ENCODE assay signal across 15 cellular contexts in genomic region chr6:147260091-147260490, GRCh38. TPM values are rescaled to one million over a fixed set of nuclear protein-coding genes. Genes with fewer than 3 reads are reported as not detected.
A peak's percentile ranks its signal among the peaks of the same experiment; 100 is the strongest.
DNase-seq lines count a peak whose midpoint lies in the region; FAIRE-seq and TF ChIP-seq lines count a peak whose summit lies in the region.
"Had no signal": no experiment of that assay in that cellular context is flagged by ENCODE, and none has a peak within 500 bp of the region (broad histone marks: within the 10 kb centered on the region; RNA-seq: fewer than 3 reads in every experiment).

No MANE protein-coding gene starts in this region.

- intact Hi-C loops in head of caudate nucleus (cut with DNase I), result no loop called here

- H3K4me1 ChIP-seq in keratinocyte (ENCODE audit: control insufficient read depth, extremely low read depth, insufficient read depth, low read length), result no peaks in the 10 kb centered on the region
- H3K4me1 ChIP-seq: A549 had no signal

- H3K9me3 ChIP-seq in keratinocyte (ENCODE audit: control insufficient read depth, low read depth, low read length), result no peaks in the 10 kb centered on the region
- H3K9me3 ChIP-seq: A549 had no signal

- H3K4me3 ChIP-seq in epithelial cell of esophagus (ENCODE audit: low read length) (no peak overlapping the region), keratinocyte (ENCODE audit: control insufficient read depth in 2 of 3, extremely low read depth in 1 of 3, insufficient read depth in 2 of 3, low read depth in 1 of 3, low read length in 3 of 3) (no peak overlapping the region)
- H3K4me3 ChIP-seq: A549 had no signal

- no peak for TF ChIP-seq CTCF in epithelial cell of esophagus (IDR thresholded peaks at IDR 0.05; ENCODE audit: insufficient read depth, low read depth, low read length, missing control alignments)
- no peak for TF ChIP-seq CTCF in keratinocyte (optimal IDR thresholded peaks at IDR 0.05 in 1 of 3, IDR thresholded peaks at IDR 0.05 in 1 of 3, conservative IDR thresholded peaks at IDR 0.05 in 1 of 3; ENCODE audit: extremely low read depth in 1 of 3, insufficient read depth in 2 of 3, low read length in 3 of 3)

- H3K27me3 ChIP-seq in keratinocyte (ENCODE audit: control insufficient read depth, extremely low read depth, insufficient read depth, low read length), result no peaks in the 10 kb centered on the region

- H4K20me1 ChIP-seq in keratinocyte (ENCODE audit: control insufficient read depth, extremely low read depth, insufficient read depth, low read length), result no peaks in the 10 kb centered on the region

- FAIRE-seq in keratinocyte (lab: Jason Lieb, UNC), result peak; percentile 84
- FAIRE-seq: A549, GM12892 had no signal

- H3K27ac ChIP-seq in keratinocyte (ENCODE audit: control insufficient read depth, insufficient read depth, low read length), result no peak overlapping the region
- H3K27ac ChIP-seq: A549 had no signal

- H2AFZ ChIP-seq in keratinocyte (ENCODE audit: control insufficient read depth, low read length), result no peak overlapping the region

- dilution Hi-C loops in keratinocyte (cut with MboI; ENCODE audit: extremely low pct_ligation_motif_present, low sequenced_read_pairs), result no loop called here

- no peaks in the 10 kb centered on the region for H3K9me1 ChIP-seq in keratinocyte (ENCODE audit: control insufficient read depth, extremely low read depth, insufficient read depth, low read length)

- H3K36me3 ChIP-seq in keratinocyte (ENCODE audit: control insufficient read depth in 2 of 2, extremely low read depth in 1 of 2, insufficient read depth in 2 of 2, low read length in 2 of 2), result peaks cover 0 to 3% of the 10 kb centered on the region in 2 experiments

- no peaks in the 10 kb centered on the region for H3K79me2 ChIP-seq in keratinocyte (ENCODE audit: control insufficient read depth, insufficient read depth, low read length)

- H3K9ac ChIP-seq in keratinocyte (ENCODE audit: control insufficient read depth, extremely low read depth, insufficient read depth, low read length), result no peak overlapping the region

- DNase-seq in NCI-H226 (peak; percentile 38), amniotic epithelial cell (ENCODE audit: low read depth) (peak; percentile 67), epithelial cell of esophagus (ENCODE audit: low read depth) (peak; percentile 56), keratinocyte (ENCODE audit: low read depth, low spot score) (no peak), head of caudate nucleus (no peak)
- no peak for DNase-seq in activated naive CD4-positive, alpha-beta T cell treated with Interleukin-2 at 50 U/mL for 16 hours
- no peak for DNase-seq in activated CD8-positive, alpha-beta memory T cell treated with anti-CD3 and anti-CD28 coated beads, Interleukin-2, amount 50 U/mL, for 4 hours
- DNase-seq: CD8-positive, alpha-beta T cell; COR-L47; DND-41; GDM1; GOT3; H9 had no signal

- no peak overlapping the region for H3K4me2 ChIP-seq in keratinocyte (ENCODE audit: control insufficient read depth, extremely low read depth, insufficient read depth, low read depth, low read length)
- H3K4me2 ChIP-seq: A549 had no signal

RNA-seq across cellular contexts. Expression of gene STXBP5, which starts 55.9 kb away (rescaled TPM):
- polyA plus RNA-seq in keratinocyte, result 15.6 to 19.4 TPM (median 17.7 TPM) in 3 replicates
- polyA plus RNA-seq in keratinocyte (2011; ENCODE audit: low read depth), result 9.4 TPM
- polyA plus RNA-seq in keratinocyte (2011; cell fraction: cytosol; rRNA removed), result 11.2 and 21.9 TPM in 2 replicates
- polyA plus RNA-seq in keratinocyte (2011; cell fraction: nucleus; rRNA removed), result 19.3 and 23.0 TPM in 2 replicates
- polyA plus RNA-seq in keratinocyte (2012; ENCODE audit: low replicate concordance), result 7.7 and 11.9 TPM in 2 replicates
- polyA minus RNA-seq in keratinocyte, result 10.6 to 64.0 TPM (median 42.7 TPM) in 3 replicates
- polyA minus RNA-seq in keratinocyte (2011; cell fraction: cytosol; rRNA and poly(A)+ RNA removed), result 26.7 TPM
- 37.1 and 72.4 TPM in 2 replicates for polyA minus RNA-seq in keratinocyte (2011; cell fraction: nucleus; rRNA and poly(A)+ RNA removed)

Comparison
In these comparisons a context has a peak if more than half of its experiments do, and no peak if none do; other contexts are left out.
1. DNase-seq: peak in NCI-H226 (single experiment), amniotic epithelial cell (single experiment) and epithelial cell of esophagus (single experiment); none in keratinocyte (single experiment), activated naive CD4-positive, alpha-beta T cell treated with Interleukin-2 at 50 U/mL for 16 hours (single experiment), head of caudate nucleus (0 of 42) and activated CD8-positive, alpha-beta memory T cell treated with anti-CD3 and anti-CD28 coated beads, Interleukin-2, amount 50 U/mL, for 4 hours (single experiment).